17 cellular contexts compared by ENCODE assay signal in genomic region chr7:946256-946996, GRCh38. TPM values are rescaled to one million over a fixed set of nuclear protein-coding genes. Genes with fewer than 3 reads are reported as not detected.
DNase-seq lines count a peak whose midpoint lies in the region; ATAC-seq and TF ChIP-seq lines count a peak whose summit lies in the region.
"Had no signal": no experiment of that assay in that cellular context is flagged by ENCODE, and none has a peak within 500 bp of the region (broad histone marks: within the 10 kb centered on the region; RNA-seq: fewer than 3 reads in every experiment).

No MANE protein-coding gene starts in this region.

- H3K36me3 ChIP-seq in lower lobe of right lung (no peaks in the 10 kb centered on the region), stomach (peaks cover 0 to 8% (median 0%) of the 10 kb centered on the region in 4 donors)
- no peaks in the 10 kb centered on the region for H3K36me3 ChIP-seq in effector memory CD4-positive, alpha-beta T cell (ENCODE audit: control insufficient read depth, insufficient read depth, low read length)
- H3K36me3 ChIP-seq: heart right ventricle had no signal

- no peaks in the 10 kb centered on the region for H3K36me3 Mint-ChIP-seq in chondrocyte (ENCODE audit: low read depth)
- H3K36me3 Mint-ChIP-seq: activated CD4-positive, alpha-beta memory T cell treated with anti-CD3 and anti-CD28 coated beads for 36 hours had no signal

- TF ChIP-seq EP300 in stomach (IDR thresholded peaks at IDR 0.05) = no peak

- TF ChIP-seq CTCF in chondrocyte (IDR thresholded peaks at IDR 0.05) (no peak), lower lobe of right lung (IDR thresholded peaks at IDR 0.05) (no peak), stomach (IDR thresholded peaks at IDR 0.05) (no peak)

- 44 to 70% (median 49%) methylated on average over 24 to 29 of the region's 29 CpGs for WGBS in stomach, 5 donors

- peaks cover 6% of the 10 kb centered on the region for H3K9me3 Mint-ChIP-seq in chondrocyte (ENCODE audit: low read depth)
- H3K9me3 Mint-ChIP-seq: activated CD4-positive, alpha-beta memory T cell treated with anti-CD3 and anti-CD28 coated beads for 36 hours had no signal

- H3K4me3 ChIP-seq in lower lobe of right lung (peak overlapping the region; percentile 52), stomach (no peak overlapping the region)
- no peak overlapping the region for H3K4me3 ChIP-seq in effector memory CD4-positive, alpha-beta T cell (ENCODE audit: insufficient read depth, low read depth, low read length, poor library complexity, severe bottlenecking)
- H3K4me3 ChIP-seq: GM12878, heart right ventricle, smooth muscle cell had no signal

- H3K27ac ChIP-seq in lower lobe of right lung (peak overlapping the region; percentile 88), stomach (peak overlapping the region; percentile 77 to 90 (median 85))
- H3K27ac ChIP-seq in effector memory CD4-positive, alpha-beta T cell (ENCODE audit: insufficient read depth, low read length, poor library complexity, severe bottlenecking) = no peak overlapping the region
- H3K27ac ChIP-seq: heart right ventricle, neutrophil had no signal

- H3K27me3 ChIP-seq in lower lobe of right lung (ENCODE audit: low read depth) = no peaks in the 10 kb centered on the region
- peaks cover 0 to 8% (median 0%) of the 10 kb centered on the region in 3 donors for H3K27me3 ChIP-seq in stomach
- no peaks in the 10 kb centered on the region for H3K27me3 ChIP-seq in effector memory CD4-positive, alpha-beta T cell (replicated peaks; ENCODE audit: control insufficient read depth, insufficient read depth, low read length, poor library complexity, severe bottlenecking)
- H3K27me3 ChIP-seq: neutrophil had no signal

- H3K4me1 ChIP-seq in lower lobe of right lung (peaks cover 7% of the 10 kb centered on the region), stomach (peaks cover 0 to 45% (median 14%) of the 10 kb centered on the region in 4 donors)
- H3K4me1 ChIP-seq in effector memory CD4-positive, alpha-beta T cell (ENCODE audit: control insufficient read depth, insufficient read depth, low read length, poor library complexity, severe bottlenecking) = no peaks in the 10 kb centered on the region

- peaks cover 8% of the 10 kb centered on the region for H3K27me3 Mint-ChIP-seq in chondrocyte (ENCODE audit: low read depth)

- peak; percentile 1 to 22 for ATAC-seq in lower lobe of right lung
- ATAC-seq in GM21576 (IDR thresholded peaks at IDR 0.05; ENCODE audit: unreplicated experiment) = no peak
- ATAC-seq: GM12878 had no signal

- H3K9me3 ChIP-seq in lower lobe of right lung (no peaks in the 10 kb centered on the region), stomach (no peaks in the 10 kb centered on the region)
- no peaks in the 10 kb centered on the region for H3K9me3 ChIP-seq in effector memory CD4-positive, alpha-beta T cell (ENCODE audit: control insufficient read depth, low read length)
- H3K9me3 ChIP-seq: heart right ventricle, neutrophil had no signal

- no peak overlapping the region for H3K4me3 Mint-ChIP-seq in chondrocyte (ENCODE audit: unreplicated experiment)
- H3K4me3 Mint-ChIP-seq: activated CD4-positive, alpha-beta memory T cell treated with anti-CD3 and anti-CD28 coated beads for 36 hours had no signal

- DNase-seq in LoVo (ENCODE audit: low spot score) (peak; percentile 61), chondrocyte (ENCODE audit: low spot score) (peak; percentile 74), lower lobe of right lung (peak; percentile 34), stomach (peak; percentile 45), midbrain (lab: John Stamatoyannopoulos, UW) (no peak), NCI-H2081 (lab: John Stamatoyannopoulos, UW) (no peak)
- DNase-seq in effector memory CD4-positive, alpha-beta T cell = no peak
- DNase-seq: activated CD4-positive, alpha-beta memory T cell treated with anti-CD3 and anti-CD28 coated beads for 36 hours; NCI-H187 treated with DMSO at 0.1 percent for 48 hours; NCI-H524 treated with DMSO at 0.1 percent for 48 hours had no signal

- H3K27ac Mint-ChIP-seq in chondrocyte (ENCODE audit: unreplicated experiment) = no peak overlapping the region
- H3K27ac Mint-ChIP-seq: activated CD4-positive, alpha-beta memory T cell treated with anti-CD3 and anti-CD28 coated beads for 36 hours had no signal

- no peak for TF ChIP-seq POLR2A in stomach (IDR thresholded peaks at IDR 0.05)

- intact Hi-C loops in lower lobe of right lung (cut with DNase I) (no loop called here), stomach (cut with DNase I; ENCODE audit: low total_unique reads) (no loop called here)

- no peaks in the 10 kb centered on the region for H3K4me1 Mint-ChIP-seq in chondrocyte (ENCODE audit: low read depth)

RNA-seq across cellular contexts. Expression of gene ADAP1, which starts 8.1 kb away (rescaled TPM):
- 3.9 to 7.0 TPM (median 6.7 TPM) in 3 replicates for total RNA-seq in chondrocyte
- 33.9 TPM for total RNA-seq in lower lobe of right lung
- 100 to 1,000 TPM in 1 of 5 donors, 10 to 100 TPM in 2, 1 to 10 TPM in 2; 2.2 to 169 (median 18.5) TPM for total RNA-seq in stomach
- polyA plus RNA-seq in stomach = 10 to 100 TPM; 16.0 to 30.5 (median 29.4) TPM

RNA-seq across cellular contexts. Expression of gene COX19, which starts 28.9 kb away (rescaled TPM):
- 9.2 to 9.6 TPM (median 9.5 TPM) in 3 replicates for total RNA-seq in chondrocyte
- 12.9 TPM for total RNA-seq in lower lobe of right lung
- 10 to 100 TPM in 3 of 5 donors, 1 to 10 TPM in 2; 2.3 to 26.6 (median 14.2) TPM for total RNA-seq in stomach
- polyA plus RNA-seq in stomach = 1 to 10 TPM; 3.9 to 6.5 (median 5.5) TPM

RNA-seq across cellular contexts. Expression of gene CYP2W1, which starts 36.6 kb away (rescaled TPM):
- total RNA-seq in chondrocyte = not detected in 3 replicates
- total RNA-seq in lower lobe of right lung = not detected
- total RNA-seq in stomach = 1 to 10 TPM in 1 of 5 donors, not detected in 4; 7.0 TPM
- under 1 TPM in 2 of 3 donors, not detected in 1; 0.31 to 0.65 TPM for polyA plus RNA-seq in stomach
- total RNA-seq: activated CD4-positive, alpha-beta memory T cell treated with anti-CD3 and anti-CD28 coated beads for 36 hours; GM12878; heart right ventricle; LHCN-M2; smooth muscle cell had no signal
- polyA plus RNA-seq: GM12878, heart right ventricle, liver, smooth muscle cell had no signal

Comparison
In these comparisons a context has a peak if more than half of its experiments do, and no peak if none do; other contexts are left out.
1. DNase-seq: peak in LoVo (single experiment), chondrocyte (single experiment), lower lobe of right lung (single experiment) and stomach (single experiment); none in effector memory CD4-positive, alpha-beta T cell (0 of 3), midbrain (single experiment) and NCI-H2081 (0 of 2).